19 cellular contexts compared by ENCODE assay signal in the genomic region with DNA sequence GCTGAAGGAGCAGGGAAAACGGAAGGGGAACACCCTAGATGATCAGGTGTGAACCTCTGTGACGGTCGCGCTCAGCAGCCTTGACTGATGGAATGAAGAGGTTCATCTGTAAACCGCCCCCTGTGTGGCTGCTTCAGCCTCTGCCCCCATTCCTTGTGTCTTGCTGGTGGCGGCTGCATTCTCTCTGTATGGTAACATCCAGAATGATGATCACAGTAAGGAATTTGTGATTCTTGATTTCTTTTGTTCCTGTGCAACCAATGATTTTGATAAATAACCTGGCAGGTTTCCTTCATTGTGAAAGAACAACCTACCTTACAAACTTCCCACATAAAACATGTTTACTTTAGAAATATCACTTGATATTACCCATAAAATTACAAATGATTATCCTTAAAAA.
DNase-seq lines count a peak whose midpoint lies in the region; ATAC-seq, FAIRE-seq and TF ChIP-seq lines count a peak whose summit lies in the region.
"Had no signal": no experiment of that assay in that cellular context is flagged by ENCODE, and none has a peak within 500 bp of the region (broad histone marks: within the 10 kb centered on the region; RNA-seq: fewer than 3 reads in every experiment).

No MANE protein-coding gene starts in this region.

- FAIRE-seq in astrocyte (lab: Jason Lieb, UNC) = no peak
- FAIRE-seq: GM12892, GM18507 had no signal

- H3K36me3 Mint-ChIP-seq in astrocyte (ENCODE audit: low read depth, unreplicated experiment) (peaks cover 25% of the 10 kb centered on the region), mesothelial cell of epicardium (peaks cover 72% of the 10 kb centered on the region)

- H3K4me3 ChIP-seq in KMS-11 (IDR thresholded peaks at IDR 0.05; ENCODE audit: insufficient read depth, low read depth, low read length) (no peak overlapping the region), astrocyte (ENCODE audit: insufficient read depth, low read depth, low read length) (no peak overlapping the region), spleen (no peak overlapping the region)
- H3K4me3 ChIP-seq: GM23338, HAP-1 had no signal

- H3K4me1 ChIP-seq in KMS-11 (ENCODE audit: low read depth, poor library complexity, severe bottlenecking) (peaks cover 38% of the 10 kb centered on the region), astrocyte (ENCODE audit: insufficient read depth, low read length) (peaks cover 3% of the 10 kb centered on the region), spleen (no peaks in the 10 kb centered on the region)
- H3K4me1 ChIP-seq: HAP-1 had no signal

- H3K27ac Mint-ChIP-seq in astrocyte (ENCODE audit: unreplicated experiment) (peak overlapping the region; percentile 62), mesothelial cell of epicardium (peak overlapping the region; percentile 16)
- H3K27ac Mint-ChIP-seq: CD4-positive, alpha-beta T cell; GM23338; T-cell had no signal

- peaks cover 11% of the 10 kb centered on the region for H3K9me3 Mint-ChIP-seq in astrocyte (ENCODE audit: unreplicated experiment)
- peaks cover 8% of the 10 kb centered on the region for H3K9me3 Mint-ChIP-seq in mesothelial cell of epicardium
- H3K9me3 Mint-ChIP-seq: CD4-positive, alpha-beta T cell; GM23338; T-cell had no signal

- H2AFZ ChIP-seq in KMS-11 (ENCODE audit: low read depth) = no peak overlapping the region
- H2AFZ ChIP-seq in astrocyte (ENCODE audit: low read depth, low read length) = no peak overlapping the region
- H2AFZ ChIP-seq: GM23338 had no signal

- DNase-seq in astrocyte (ENCODE audit: low read depth) (no peak), mesothelial cell of epicardium (ENCODE audit: low spot score in 2 of 2, unreplicated experiment in 2 of 2) (no peak), spleen (peak; percentile 25)
- DNase-seq: CD4-positive, alpha-beta T cell; KG1; NCI-H1694; Right ventricle myocardium superior; T-cell had no signal

- H3K36me3 ChIP-seq in KMS-11 (ENCODE audit: insufficient read depth) (no peaks in the 10 kb centered on the region), astrocyte (ENCODE audit: insufficient read depth, low read length) (no peaks in the 10 kb centered on the region), spleen (peaks cover 0 to 92% (median 27%) of the 10 kb centered on the region in 6 donors)

- H3K27me3 Mint-ChIP-seq in astrocyte (ENCODE audit: low read depth, unreplicated experiment) (peaks cover 2% of the 10 kb centered on the region), mesothelial cell of epicardium (ENCODE audit: low read depth) (no peaks in the 10 kb centered on the region)
- H3K27me3 Mint-ChIP-seq: CD4-positive, alpha-beta T cell; T-cell had no signal

- H3K4me3 Mint-ChIP-seq in astrocyte (ENCODE audit: unreplicated experiment) (no peak overlapping the region), mesothelial cell of epicardium (no peak overlapping the region)
- H3K4me3 Mint-ChIP-seq: CD4-positive, alpha-beta T cell; GM23338; T-cell had no signal

- H3K79me2 ChIP-seq in KMS-11 (ENCODE audit: insufficient read depth, low read depth) (no peaks in the 10 kb centered on the region), astrocyte (ENCODE audit: insufficient read depth, low read length) (no peaks in the 10 kb centered on the region)

- H3K9me3 ChIP-seq in astrocyte (ENCODE audit: insufficient read depth, low read depth, low read length) (no peaks in the 10 kb centered on the region), spleen (peaks cover 0 to 5% (median 0%) of the 10 kb centered on the region in 8 donors)
- H3K9me3 ChIP-seq: HAP-1 had no signal

- H4K20me1 ChIP-seq in KMS-11 (ENCODE audit: insufficient read depth) (no peaks in the 10 kb centered on the region), astrocyte (ENCODE audit: insufficient read depth, low read length) (no peaks in the 10 kb centered on the region)

- TF ChIP-seq POLR2A in spleen (IDR thresholded peaks at IDR 0.05) = no peak

- H3K27ac ChIP-seq in KMS-11 (no peak overlapping the region), astrocyte (ENCODE audit: low read depth, low read length) (no peak overlapping the region), spleen (no peak overlapping the region)
- H3K27ac ChIP-seq: HL-60 had no signal

- 92 to 100% (median 96%) methylated on average over 6 of the region's 6 CpGs for whole genome bisulfite sequencing in spleen, 5 donors

- no peak for ATAC-seq in HG03045 (IDR thresholded peaks at IDR 0.05; ENCODE audit: unreplicated experiment)
- ATAC-seq in GM19463 (IDR thresholded peaks at IDR 0.05; ENCODE audit: unreplicated experiment) = no peak
- ATAC-seq in HG02885 (IDR thresholded peaks at IDR 0.05; ENCODE audit: poor library complexity, unreplicated experiment) = no peak
- ATAC-seq: GM23338, SK-N-SH treated with all-trans-retinoic acid at 6 μM for 48 hours, T-cell had no signal

- TF ChIP-seq CTCF in KMS-11 (conservative IDR thresholded peaks at IDR 0.05; ENCODE audit: low read depth, low read length) (no peak), astrocyte (IDR thresholded peaks at IDR 0.05; ENCODE audit: insufficient read depth, low read depth, low read length) (no peak), mesothelial cell of epicardium (IDR thresholded peaks at IDR 0.05; ENCODE audit: unreplicated experiment) (no peak), spleen (IDR thresholded peaks at IDR 0.05 in 8 of 11, conservative IDR thresholded peaks at IDR 0.05 in 3 of 11) (no peak)

- intact Hi-C loops in spleen (cut with DNase I; ENCODE audit: low total_unique reads) = no loop called here

- H3K27me3 ChIP-seq in KMS-11 (ENCODE audit: insufficient read depth, low read depth) (no peaks in the 10 kb centered on the region), astrocyte (ENCODE audit: insufficient read depth, low read length) (no peaks in the 10 kb centered on the region), spleen (replicated peaks in 1 of 7) (no peaks in the 10 kb centered on the region)
- H3K27me3 ChIP-seq: BE2C had no signal

- H3K4me2 ChIP-seq in KMS-11 = 0 out of 2 replicates have a peak overlapping the region, but pooled peaks have one; percentile 9
- no peak overlapping the region for H3K4me2 ChIP-seq in astrocyte (ENCODE audit: low read length)
- H3K4me2 ChIP-seq: GM23338 had no signal

- H3K9ac ChIP-seq in KMS-11 (no peak overlapping the region), astrocyte (ENCODE audit: low read length) (no peak overlapping the region)

- H3K4me1 Mint-ChIP-seq in astrocyte (ENCODE audit: low read depth, unreplicated experiment) = peaks cover 15% of the 10 kb centered on the region
- peaks cover 5% of the 10 kb centered on the region for H3K4me1 Mint-ChIP-seq in mesothelial cell of epicardium
